Comparison of ENCODE assay signal across 9 cellular contexts in the genomic region with DNA sequence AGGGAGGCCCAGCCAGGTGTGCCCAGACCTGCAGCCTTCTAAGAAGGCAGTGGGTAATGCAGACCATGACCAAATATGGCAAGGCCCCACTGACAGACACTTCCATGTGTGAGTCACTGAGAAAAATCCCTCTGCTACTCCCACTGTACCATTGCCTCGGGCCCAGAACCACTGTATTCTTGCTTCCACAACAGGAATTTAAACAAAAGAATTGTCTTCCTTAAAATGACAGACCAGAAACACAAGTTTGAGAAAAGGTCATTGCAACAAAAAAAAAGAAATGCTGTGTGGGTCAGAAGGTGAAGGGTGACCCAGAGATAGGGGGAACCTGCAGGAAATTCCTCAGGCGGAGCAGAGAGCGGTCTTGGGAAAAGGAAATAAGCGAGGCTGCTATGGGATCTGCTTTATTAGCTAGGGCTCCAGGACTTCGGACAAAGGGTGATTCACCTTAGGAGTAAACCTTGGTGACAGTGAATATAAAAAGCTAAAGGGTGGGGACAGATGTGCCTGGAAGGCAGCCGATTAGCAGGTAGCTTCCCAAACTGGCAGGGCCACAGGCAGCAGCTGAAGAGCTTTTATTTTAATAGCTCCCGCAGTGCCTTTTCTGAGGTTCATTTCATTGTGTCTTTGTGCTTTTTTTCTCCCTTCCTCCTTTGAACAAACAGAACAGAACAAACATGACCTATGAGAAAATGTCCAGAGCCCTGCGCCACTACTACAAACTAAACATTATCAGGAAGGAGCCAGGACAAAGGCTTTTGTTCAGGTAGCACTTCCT.
DNase-seq lines count a peak whose midpoint lies in the region; ATAC-seq and TF ChIP-seq lines count a peak whose summit lies in the region.
"Had no signal": no experiment of that assay in that cellular context is flagged by ENCODE, and none has a peak within 500 bp of the region (broad histone marks: within the 10 kb centered on the region; RNA-seq: fewer than 3 reads in every experiment).

No MANE protein-coding gene starts in this region.

- TF ChIP-seq POLR2A in esophagus squamous epithelium (IDR thresholded peaks at IDR 0.05), result no peak

- H3K79me2 ChIP-seq in trophoblast cell (ENCODE audit: control insufficient read depth, insufficient read depth, low read length, poor library complexity), result no peaks in the 10 kb centered on the region

- TF ChIP-seq CTCF in esophagus squamous epithelium (IDR thresholded peaks at IDR 0.05), result no peak

- no peaks in the 10 kb centered on the region for H3K9me3 ChIP-seq in esophagus squamous epithelium
- no peaks in the 10 kb centered on the region for H3K9me3 ChIP-seq in trophoblast cell (ENCODE audit: insufficient read depth, low read depth, low read length)

- peaks cover 17% of the 10 kb centered on the region for H3K79me1 ChIP-seq in trophoblast cell (ENCODE audit: low read length)

- peak overlapping the region; percentile 22 for H3K4me2 ChIP-seq in trophoblast cell (ENCODE audit: low read length)

- DNase-seq in ELF-1 (ENCODE audit: low read depth, low spot score) (peak; percentile 82), NCI-H748 treated with DMSO at 0.1 percent for 48 hours (lab: John Stamatoyannopoulos, UW) (peak; percentile 82), esophagus squamous epithelium (lab: John Stamatoyannopoulos, UW) (no peak), trophoblast cell (peak; percentile 92 to 95)
- no peak for DNase-seq in effector CD8-positive, alpha-beta T cell (lab: John Stamatoyannopoulos, UW)
- DNase-seq in activated T-cell treated with anti-CD3 and anti-CD28 coated beads, Interleukin-2, amount 50 U/mL, for 24 hours, result no peak
- DNase-seq: NCI-H524 had no signal

- H3K27me3 ChIP-seq in esophagus squamous epithelium (no peaks in the 10 kb centered on the region), trophoblast cell (ENCODE audit: insufficient read depth, low read length) (no peaks in the 10 kb centered on the region)

- H3K4me3 ChIP-seq in esophagus squamous epithelium (no peak overlapping the region), trophoblast cell (ENCODE audit: low read depth, low read length) (no peak overlapping the region)

- H2BK5ac ChIP-seq in trophoblast cell (ENCODE audit: low read depth, low read length, poor library complexity), result peak overlapping the region; percentile 91

- H3K4me3 Mint-ChIP-seq in activated T-cell treated with anti-CD3 and anti-CD28 coated beads, Interleukin-2, amount 50 U/mL, for 24 hours, result no peak overlapping the region

- H3K9ac ChIP-seq in trophoblast cell (ENCODE audit: low read length), result no peak overlapping the region

- H2BK120ac ChIP-seq in trophoblast cell (ENCODE audit: insufficient read depth, low read length, poor library complexity), result peak overlapping the region; percentile 64

- H3K27ac Mint-ChIP-seq in activated T-cell treated with anti-CD3 and anti-CD28 coated beads, Interleukin-2, amount 50 U/mL, for 24 hours, result no peak overlapping the region

- peaks cover 96% of the 10 kb centered on the region for H3K36me3 Mint-ChIP-seq in activated T-cell treated with anti-CD3 and anti-CD28 coated beads, Interleukin-2, amount 50 U/mL, for 24 hours (ENCODE audit: low read depth)

- H3K27ac ChIP-seq in esophagus squamous epithelium (peak overlapping the region; percentile 53 to 84 (median 70)), trophoblast cell (ENCODE audit: low read depth, low read length) (peak overlapping the region; percentile 96)

- WGBS in esophagus squamous epithelium, 2 donors, result 47 to 49% methylated on average over 8 of the region's 8 CpGs
- WGBS in trophoblast cell (ENCODE audit: extremely low coverage, insufficient coverage, insufficient read length), result no CpG with 5 or more reads among the region's 8 CpGs

- no peak overlapping the region for H2AFZ ChIP-seq in trophoblast cell (ENCODE audit: insufficient read depth, low read length, poor library complexity)

- peak overlapping the region; percentile 91 for H4K91ac ChIP-seq in trophoblast cell (ENCODE audit: low read depth, low read length)

- H3K14ac ChIP-seq in trophoblast cell (ENCODE audit: low read length), result no peak overlapping the region

- no peak overlapping the region for H3K18ac ChIP-seq in trophoblast cell (ENCODE audit: low read length)

- H3K4me1 ChIP-seq in esophagus squamous epithelium (peaks cover 19 to 41% (median 25%) of the 10 kb centered on the region in 3 donors), trophoblast cell (ENCODE audit: control insufficient read depth in 1 of 2, insufficient read depth in 2 of 2, low read length in 2 of 2) (peaks cover 12 to 18% of the 10 kb centered on the region in 2 experiments)

- H2AK5ac ChIP-seq in trophoblast cell (ENCODE audit: low read length), result no peak overlapping the region

- H2BK12ac ChIP-seq in trophoblast cell (ENCODE audit: low read length), result no peak overlapping the region

- H3K4ac ChIP-seq in trophoblast cell (ENCODE audit: low read depth, low read length), result no peak overlapping the region

- no peak overlapping the region for H3K23ac ChIP-seq in trophoblast cell (ENCODE audit: low read length)

- H3K36me3 ChIP-seq in esophagus squamous epithelium (peaks cover 0 to 69% (median 0%) of the 10 kb centered on the region in 3 donors), trophoblast cell (ENCODE audit: control insufficient read depth in 1 of 2, insufficient read depth in 2 of 2, low read length in 2 of 2) (peaks cover 3% of the 10 kb centered on the region in 2 experiments)

- no peak overlapping the region for H4K12ac ChIP-seq in trophoblast cell (ENCODE audit: low read depth, low read length)

- H3K9me3 Mint-ChIP-seq in activated T-cell treated with anti-CD3 and anti-CD28 coated beads, Interleukin-2, amount 50 U/mL, for 24 hours, result no peaks in the 10 kb centered on the region

- intact Hi-C loops in esophagus squamous epithelium (cut with DNase I), result no loop called here

- H3K4me1 Mint-ChIP-seq in activated T-cell treated with anti-CD3 and anti-CD28 coated beads, Interleukin-2, amount 50 U/mL, for 24 hours (ENCODE audit: low read depth), result peaks cover 23% of the 10 kb centered on the region

- no peaks in the 10 kb centered on the region for H3K27me3 Mint-ChIP-seq in activated T-cell treated with anti-CD3 and anti-CD28 coated beads, Interleukin-2, amount 50 U/mL, for 24 hours

- H4K8ac ChIP-seq in trophoblast cell (ENCODE audit: low read depth, low read length), result no peak overlapping the region

- ATAC-seq in GM18861 (IDR thresholded peaks at IDR 0.05; ENCODE audit: unreplicated experiment), result no peak
- ATAC-seq in HG02884 (IDR thresholded peaks at IDR 0.05; ENCODE audit: unreplicated experiment), result no peak

Comparison
In these comparisons a context has a peak if more than half of its experiments do, and no peak if none do; other contexts are left out.
1. DNase-seq: peak in ELF-1 (single experiment), NCI-H748 treated with DMSO at 0.1 percent for 48 hours (single experiment) and trophoblast cell (2 of 2); none in esophagus squamous epithelium (single experiment), effector CD8-positive, alpha-beta T cell (single experiment) and activated T-cell treated with anti-CD3 and anti-CD28 coated beads, Interleukin-2, amount 50 U/mL, for 24 hours (single experiment).